Comparison of ENCODE assay signal across 10 cellular contexts in genomic region chr6:75620387-75621304, GRCh38. TPM values are rescaled to one million over a fixed set of nuclear protein-coding genes. Genes with fewer than 3 reads are reported as not detected.
DNase-seq lines count a peak whose midpoint lies in the region; ATAC-seq lines count a peak whose summit lies in the region.
"Had no signal": no experiment of that assay in that cellular context is flagged by ENCODE, and none has a peak within 500 bp of the region (broad histone marks: within the 10 kb centered on the region; RNA-seq: fewer than 3 reads in every experiment).

No MANE protein-coding gene starts in this region.

- ATAC-seq in stimulated activated naive CD8-positive, alpha-beta T cell treated with anti-CD3 and anti-CD28 coated beads, Interleukin-15, amount 100 ng/mL, for 72 hours: no peak
- ATAC-seq in naive B cell (ENCODE audit: low read depth in 2 of 2): no peak

- peak overlapping the region; percentile 38 for H3K27ac Mint-ChIP-seq in stimulated activated naive CD8-positive, alpha-beta T cell treated with anti-CD3 and anti-CD28 coated beads, Interleukin-15, Interleukin-2, amounts not matched to agents 100 ng/mL and 50 ng/mL, for 24 hours
- H3K27ac Mint-ChIP-seq in stimulated activated naive CD8-positive, alpha-beta T cell treated with anti-CD3 and anti-CD28 coated beads, Interleukin-15, amount 100 ng/mL, for 72 hours: peak overlapping the region in 1 of 2 donors; percentile 74
- peak overlapping the region in 5 of 6 donors; percentile 63 to 88 (median 76) for H3K27ac Mint-ChIP-seq in naive B cell
- H3K27ac Mint-ChIP-seq in activated CD4-positive, alpha-beta T cell treated with anti-CD3 and anti-CD28 coated beads, Interleukin-2, amount 10 ng/mL, durations not matched to agents 24 days and 14 days: no peak overlapping the region

- H3K4me3 Mint-ChIP-seq in stimulated activated naive CD8-positive, alpha-beta T cell treated with anti-CD3 and anti-CD28 coated beads, Interleukin-15, Interleukin-2, amounts not matched to agents 100 ng/mL and 50 ng/mL, for 24 hours: no peak overlapping the region
- no peak overlapping the region for H3K4me3 Mint-ChIP-seq in stimulated activated naive CD8-positive, alpha-beta T cell treated with anti-CD3 and anti-CD28 coated beads, Interleukin-15, amount 100 ng/mL, for 72 hours
- H3K4me3 Mint-ChIP-seq in naive B cell: peak overlapping the region in 3 of 8 donors; percentile 9 to 55 (median 32)
- H3K4me3 Mint-ChIP-seq in activated CD4-positive, alpha-beta T cell treated with anti-CD3 and anti-CD28 coated beads, Interleukin-2, amount 10 ng/mL, durations not matched to agents 24 days and 14 days: no peak overlapping the region

- H3K4me1 Mint-ChIP-seq in stimulated activated naive CD8-positive, alpha-beta T cell treated with anti-CD3 and anti-CD28 coated beads, Interleukin-15, Interleukin-2, amounts not matched to agents 100 ng/mL and 50 ng/mL, for 24 hours (ENCODE audit: low read depth): peaks cover 57% of the 10 kb centered on the region
- H3K4me1 Mint-ChIP-seq in stimulated activated naive CD8-positive, alpha-beta T cell treated with anti-CD3 and anti-CD28 coated beads, Interleukin-15, amount 100 ng/mL, for 72 hours: peaks cover 47% of the 10 kb centered on the region
- H3K4me1 Mint-ChIP-seq in naive B cell: peaks cover 33 to 64% (median 50%) of the 10 kb centered on the region in 3 donors
- peaks cover 27% of the 10 kb centered on the region for H3K4me1 Mint-ChIP-seq in activated CD4-positive, alpha-beta T cell treated with anti-CD3 and anti-CD28 coated beads, Interleukin-2, amount 10 ng/mL, durations not matched to agents 24 days and 14 days

- H3K27me3 Mint-ChIP-seq in stimulated activated naive CD8-positive, alpha-beta T cell treated with anti-CD3 and anti-CD28 coated beads, Interleukin-15, Interleukin-2, amounts not matched to agents 100 ng/mL and 50 ng/mL, for 24 hours: no peaks in the 10 kb centered on the region
- H3K27me3 Mint-ChIP-seq in stimulated activated naive CD8-positive, alpha-beta T cell treated with anti-CD3 and anti-CD28 coated beads, Interleukin-15, amount 100 ng/mL, for 72 hours: no peaks in the 10 kb centered on the region
- no peaks in the 10 kb centered on the region for H3K27me3 Mint-ChIP-seq in naive B cell
- no peaks in the 10 kb centered on the region for H3K27me3 Mint-ChIP-seq in activated CD4-positive, alpha-beta T cell treated with anti-CD3 and anti-CD28 coated beads, Interleukin-2, amount 10 ng/mL, durations not matched to agents 24 days and 14 days

- H3K9me3 Mint-ChIP-seq in stimulated activated naive CD8-positive, alpha-beta T cell treated with anti-CD3 and anti-CD28 coated beads, Interleukin-15, Interleukin-2, amounts not matched to agents 100 ng/mL and 50 ng/mL, for 24 hours: no peaks in the 10 kb centered on the region
- no peaks in the 10 kb centered on the region for H3K9me3 Mint-ChIP-seq in stimulated activated naive CD8-positive, alpha-beta T cell treated with anti-CD3 and anti-CD28 coated beads, Interleukin-15, amount 100 ng/mL, for 72 hours
- H3K9me3 Mint-ChIP-seq in naive B cell: no peaks in the 10 kb centered on the region
- H3K9me3 Mint-ChIP-seq in activated CD4-positive, alpha-beta T cell treated with anti-CD3 and anti-CD28 coated beads, Interleukin-2, amount 10 ng/mL, durations not matched to agents 24 days and 14 days: peaks cover 9% of the 10 kb centered on the region

- no peak for DNase-seq in stimulated activated naive CD8-positive, alpha-beta T cell treated with anti-CD3 and anti-CD28 coated beads, Interleukin-15, amount 100 ng/mL, for 72 hours
- peak; percentile 21 for DNase-seq in cerebellar cortex (ENCODE audit: low spot score)
- DNase-seq in naive B cell: no peak
- no peak for DNase-seq in GM19238 (ENCODE audit: insufficient read length, low spot score)
- DNase-seq in anterior cingulate cortex (lab: John Stamatoyannopoulos, UW): no peak
- DNase-seq in activated gamma-delta T cell treated with Interleukin-2 at 50 U/mL for 16 hours: no peak
- no peak for DNase-seq in activated CD4-positive, alpha-beta T cell treated with anti-CD3 and anti-CD28 coated beads, Interleukin-2, amount 10 ng/mL, durations not matched to agents 24 days and 14 days
- DNase-seq: effector CD4-positive, alpha-beta T cell; NCI-H1417 had no signal

- intact Hi-C loops in activated CD4-positive, alpha-beta T cell treated with anti-CD3 and anti-CD28 coated beads, Interleukin-2, amount 10 ng/mL, durations not matched to agents 24 days and 14 days (cut with micrococcal nuclease): no loop called here

- peaks cover 53% of the 10 kb centered on the region for H3K36me3 Mint-ChIP-seq in stimulated activated naive CD8-positive, alpha-beta T cell treated with anti-CD3 and anti-CD28 coated beads, Interleukin-15, Interleukin-2, amounts not matched to agents 100 ng/mL and 50 ng/mL, for 24 hours (ENCODE audit: low read depth)
- peaks cover 0 to 9% of the 10 kb centered on the region in 2 donors for H3K36me3 Mint-ChIP-seq in naive B cell
- H3K36me3 Mint-ChIP-seq in activated CD4-positive, alpha-beta T cell treated with anti-CD3 and anti-CD28 coated beads, Interleukin-2, amount 10 ng/mL, durations not matched to agents 24 days and 14 days (ENCODE audit: low read depth): peaks cover 34% of the 10 kb centered on the region

RNA-seq across cellular contexts. Expression of gene SENP6, which starts 19.0 kb away (rescaled TPM):
- 10 to 100 TPM; 48.8 to 79.7 (median 62.1) TPM for polyA plus RNA-seq in naive B cell (ENCODE audit: low read depth in 6 of 6)
- total RNA-seq in activated CD4-positive, alpha-beta T cell treated with anti-CD3 and anti-CD28 coated beads, Interleukin-2, amount 10 ng/mL, durations not matched to agents 24 days and 14 days: 76.7 and 79.4 TPM in 2 replicates
